ENCODE assay signal across 23 cellular contexts in genomic region chr11:68545347-68545746, GRCh38.
DNase-seq lines count a peak whose midpoint lies in the region; ATAC-seq and TF ChIP-seq lines count a peak whose summit lies in the region.
"Had no signal": no experiment of that assay in that cellular context is flagged by ENCODE, and none has a peak within 500 bp of the region (broad histone marks: within the 10 kb centered on the region; RNA-seq: fewer than 3 reads in every experiment).

No MANE protein-coding gene starts in this region.

- H3K9me3 Mint-ChIP-seq in activated naive CD8-positive, alpha-beta T cell (ENCODE audit: low read depth), result no peaks in the 10 kb centered on the region
- no peaks in the 10 kb centered on the region for H3K9me3 Mint-ChIP-seq in activated naive CD8-positive, alpha-beta T cell treated with anti-CD3 and anti-CD28 coated beads, Interleukin-2, amount 50 U/mL, for 24 hours
- no peaks in the 10 kb centered on the region for H3K9me3 Mint-ChIP-seq in Calu3 (ENCODE audit: low read depth, unreplicated experiment)
- no peaks in the 10 kb centered on the region for H3K9me3 Mint-ChIP-seq in stimulated activated effector memory CD8-positive, alpha-beta T cell treated with anti-CD3 and anti-CD28 coated beads, Interleukin-12 subunit alpha, Interleukin-12 subunit beta, amount 100 ng/mL, for 72 hours
- peaks cover 11% of the 10 kb centered on the region for H3K9me3 Mint-ChIP-seq in endodermal cell
- peaks cover 0 to 4% of the 10 kb centered on the region in 2 experiments; a peak in 2 of 5 replicates for H3K9me3 Mint-ChIP-seq in H9

- no peak overlapping the region for H3K14ac ChIP-seq in H9 (ENCODE audit: insufficient read depth, low read length)

- no peak overlapping the region for H2BK12ac ChIP-seq in H9 (ENCODE audit: insufficient read length, low read depth, low read length)

- no peak overlapping the region for H2AK5ac ChIP-seq in H9 (ENCODE audit: insufficient read length, low read length)

- CTCF ChIA-PET in Calu3 (lab: Charles Lee), result interaction anchor here (0.6 to 1.0 kb wide), 3 partner anchors 11 to 358 kb away, joined by 3 to 5 read pairs (median 3); no protein-coding TSS in a partner anchor

- H3K4me3 ChIP-seq in esophagus (ENCODE audit: low read depth in 1 of 2, low read length in 2 of 2) (no peak overlapping the region), endodermal cell (ENCODE audit: low read length) (no peak overlapping the region)
- H3K4me3 ChIP-seq: ascending aorta, gastroesophageal sphincter, tibial nerve had no signal

- intact Hi-C loops in Calu3 (cut with micrococcal nuclease; ENCODE audit: unreplicated experiment), result no loop called here

- peaks cover 15% of the 10 kb centered on the region for H3K79me1 ChIP-seq in H9 (ENCODE audit: insufficient read depth, low read depth, low read length, poor library complexity, severe bottlenecking)

- no peak overlapping the region for H2BK120ac ChIP-seq in H9 (ENCODE audit: low read depth, low read length, poor library complexity, severe bottlenecking)

- H2AFZ ChIP-seq in H9 (ENCODE audit: low read length), result no peak overlapping the region

- H3K36me3 Mint-ChIP-seq in activated naive CD8-positive, alpha-beta T cell, result peaks cover 10% of the 10 kb centered on the region
- peaks cover 66% of the 10 kb centered on the region for H3K36me3 Mint-ChIP-seq in activated naive CD8-positive, alpha-beta T cell treated with anti-CD3 and anti-CD28 coated beads, Interleukin-2, amount 50 U/mL, for 24 hours (ENCODE audit: low read depth)
- H3K36me3 Mint-ChIP-seq in Calu3 (ENCODE audit: insufficient read depth, unreplicated experiment) (peaks cover 45% of the 10 kb centered on the region), endodermal cell (ENCODE audit: low read depth) (peaks cover 82% of the 10 kb centered on the region), H9 (ENCODE audit: insufficient read depth in 1 of 3, low read depth in 3 of 3) (peaks cover 29 to 82% (median 74%) of the 10 kb centered on the region in 3 experiments)
- H3K36me3 Mint-ChIP-seq in stimulated activated effector memory CD8-positive, alpha-beta T cell treated with anti-CD3 and anti-CD28 coated beads, Interleukin-12 subunit alpha, Interleukin-12 subunit beta, amount 100 ng/mL, for 72 hours, result peaks cover 94% of the 10 kb centered on the region

- TF ChIP-seq CTCF in Calu3 (IDR thresholded peaks at IDR 0.05; ENCODE audit: unreplicated experiment) (no peak), endodermal cell (conservative IDR thresholded peaks at IDR 0.05) (no peak), H9 (conservative IDR thresholded peaks at IDR 0.05) (no peak)

- no peak overlapping the region for H3K18ac ChIP-seq in H9 (ENCODE audit: insufficient read length, low read depth, low read length)

- H3K4me1 Mint-ChIP-seq in activated naive CD8-positive, alpha-beta T cell (ENCODE audit: low read depth), result peaks cover 86% of the 10 kb centered on the region
- peaks cover 71% of the 10 kb centered on the region for H3K4me1 Mint-ChIP-seq in activated naive CD8-positive, alpha-beta T cell treated with anti-CD3 and anti-CD28 coated beads, Interleukin-2, amount 50 U/mL, for 24 hours
- H3K4me1 Mint-ChIP-seq in Calu3 (ENCODE audit: low read depth, unreplicated experiment) (peaks cover 48% of the 10 kb centered on the region), endodermal cell (peaks cover 20% of the 10 kb centered on the region), H9 (peaks cover 37 to 53% of the 10 kb centered on the region in 2 experiments)
- peaks cover 69% of the 10 kb centered on the region for H3K4me1 Mint-ChIP-seq in stimulated activated effector memory CD8-positive, alpha-beta T cell treated with anti-CD3 and anti-CD28 coated beads, Interleukin-12 subunit alpha, Interleukin-12 subunit beta, amount 100 ng/mL, for 72 hours

- no peak overlapping the region for H3K4ac ChIP-seq in H9 (ENCODE audit: low read depth, low read length)

- peak overlapping the region; percentile 66 for H3K27ac Mint-ChIP-seq in activated naive CD8-positive, alpha-beta T cell
- H3K27ac Mint-ChIP-seq in activated naive CD8-positive, alpha-beta T cell treated with anti-CD3 and anti-CD28 coated beads, Interleukin-2, amount 50 U/mL, for 24 hours, result no peak overlapping the region
- H3K27ac Mint-ChIP-seq in Calu3 (ENCODE audit: unreplicated experiment) (no peak overlapping the region), endodermal cell (no peak overlapping the region), H9 (no peak overlapping the region)
- H3K27ac Mint-ChIP-seq in stimulated activated effector memory CD8-positive, alpha-beta T cell treated with anti-CD3 and anti-CD28 coated beads, Interleukin-12 subunit alpha, Interleukin-12 subunit beta, amount 100 ng/mL, for 72 hours, result peak overlapping the region; percentile 85

- H3K27ac ChIP-seq in esophagus (ENCODE audit: low read depth in 2 of 2, low read length in 1 of 2) (peak overlapping the region; percentile 21 to 24), endodermal cell (ENCODE audit: low read depth, low read length) (no peak overlapping the region), H9 (ENCODE audit: insufficient read length, low read depth, low read length) (no peak overlapping the region)
- H3K27ac ChIP-seq: ascending aorta, gastroesophageal sphincter, tibial nerve had no signal

- no peak overlapping the region for H3K23ac ChIP-seq in H9 (ENCODE audit: insufficient read length, low read depth, low read length)

- no peak overlapping the region for H3K4me3 Mint-ChIP-seq in activated naive CD8-positive, alpha-beta T cell
- no peak overlapping the region for H3K4me3 Mint-ChIP-seq in activated naive CD8-positive, alpha-beta T cell treated with anti-CD3 and anti-CD28 coated beads, Interleukin-2, amount 50 U/mL, for 24 hours
- H3K4me3 Mint-ChIP-seq in Calu3 (ENCODE audit: low read depth, unreplicated experiment), result no peak overlapping the region
- no peak overlapping the region for H3K4me3 Mint-ChIP-seq in stimulated activated effector memory CD8-positive, alpha-beta T cell treated with anti-CD3 and anti-CD28 coated beads, Interleukin-12 subunit alpha, Interleukin-12 subunit beta, amount 100 ng/mL, for 72 hours
- no peak overlapping the region for H3K4me3 Mint-ChIP-seq in endodermal cell
- H3K4me3 Mint-ChIP-seq in H9, result no peak overlapping the region

- peaks cover 8% of the 10 kb centered on the region; the same call in 1 of the 2 replicates for H3K79me2 ChIP-seq in H9 (ENCODE audit: insufficient read depth, low read length)

- H3K56ac ChIP-seq in H9 (ENCODE audit: insufficient read length, low read depth, low read length), result no peak overlapping the region

- H3K9me3 ChIP-seq in esophagus (ENCODE audit: control insufficient read depth in 2 of 2, insufficient read depth in 1 of 2, low read depth in 1 of 2, low read length in 1 of 2) (no peaks in the 10 kb centered on the region), endodermal cell (ENCODE audit: control insufficient read depth, low read length) (no peaks in the 10 kb centered on the region), H9 (ENCODE audit: control insufficient read depth, low read depth, low read length) (no peaks in the 10 kb centered on the region)
- H3K9me3 ChIP-seq: ascending aorta, gastroesophageal sphincter, tibial nerve had no signal

- H2BK5ac ChIP-seq in H9 (ENCODE audit: insufficient read length, low read length), result no peak overlapping the region

- H3K9ac ChIP-seq in endodermal cell (ENCODE audit: extremely low read depth, low read length, poor library complexity, severe bottlenecking), result no peak overlapping the region
- no peak overlapping the region for H3K9ac ChIP-seq in H9 (ENCODE audit: extremely low read depth, insufficient read length, low read length)

- BruUV-seq in Calu3 (replicated peaks; lab: Mats Ljungman, UMichigan), result TSS peak; percentile 13

- no peak overlapping the region for H3K4me2 ChIP-seq in H9 (ENCODE audit: insufficient read depth, insufficient read length, low read length)

- H4K5ac ChIP-seq in H9 (ENCODE audit: insufficient read length, low read depth, low read length), result no peak overlapping the region

- no peak for DNase-seq in activated naive CD8-positive, alpha-beta T cell treated with anti-CD3 and anti-CD28 coated beads, Interleukin-2, amount 50 U/mL, for 24 hours
- DNase-seq in Calu3 (no peak), endodermal cell (no peak), H9 (no peak)
- no peak for DNase-seq in stimulated activated effector memory CD8-positive, alpha-beta T cell treated with anti-CD3 and anti-CD28 coated beads, Interleukin-12 subunit alpha, Interleukin-12 subunit beta, amount 100 ng/mL, for 72 hours (ENCODE audit: low spot score in 2 of 2)
- DNase-seq: activated CD8-positive, alpha-beta memory T cell treated with anti-CD3 and anti-CD28 coated beads for 24 hours; activated naive CD4-positive, alpha-beta T cell treated with Interleukin-2 at 50 U/mL for 16 hours; caudate nucleus; dermis blood vessel endothelial cell; hypothalamus; NCI-H1436 treated with DMSO at 0.1 percent for 48 hours; NCI-H2107; NCI-H774; retina; RPMI8226; stimulated activated CD4-positive, alpha-beta T cell treated with anti-CD3 and anti-CD28 coated beads, Interleukin-2, amount 100 ng/mL, for 24 hours had no signal

- no peak overlapping the region for H4K8ac ChIP-seq in H9 (replicated peaks; ENCODE audit: insufficient read length, low read depth, low read length)

- peaks cover 12 to 17% of the 10 kb centered on the region in 2 donors for H3K36me3 ChIP-seq in esophagus (ENCODE audit: control insufficient read depth in 2 of 2, insufficient read depth in 2 of 2, low read length in 1 of 2)
- H3K36me3 ChIP-seq in endodermal cell (ENCODE audit: control insufficient read depth, insufficient read depth, low read length), result peaks cover 84% of the 10 kb centered on the region

- H3K27me3 ChIP-seq in esophagus (ENCODE audit: control insufficient read depth in 1 of 2, insufficient read depth in 2 of 2, low read length in 2 of 2) (no peaks in the 10 kb centered on the region), endodermal cell (ENCODE audit: control insufficient read depth, insufficient read depth, low read length, poor library complexity, severe bottlenecking) (no peaks in the 10 kb centered on the region), H9 (ENCODE audit: insufficient read depth, low read length) (no peaks in the 10 kb centered on the region)
- H3K27me3 ChIP-seq: ascending aorta, gastroesophageal sphincter, tibial nerve had no signal

- no peaks in the 10 kb centered on the region for H3K27me3 Mint-ChIP-seq in activated naive CD8-positive, alpha-beta T cell
- H3K27me3 Mint-ChIP-seq in activated naive CD8-positive, alpha-beta T cell treated with anti-CD3 and anti-CD28 coated beads, Interleukin-2, amount 50 U/mL, for 24 hours, result no peaks in the 10 kb centered on the region
- H3K27me3 Mint-ChIP-seq in Calu3 (ENCODE audit: unreplicated experiment) (no peaks in the 10 kb centered on the region), endodermal cell (ENCODE audit: insufficient read depth) (no peaks in the 10 kb centered on the region), H9 (ENCODE audit: low read depth) (no peaks in the 10 kb centered on the region)

- H4K91ac ChIP-seq in H9 (ENCODE audit: insufficient read length, low read depth, low read length), result no peak overlapping the region

- no peak overlapping the region for H2BK15ac ChIP-seq in H9 (ENCODE audit: low read depth, low read length)

- H4K20me1 ChIP-seq in H9 (ENCODE audit: control insufficient read depth, insufficient read depth, insufficient read length), result peaks cover 2% of the 10 kb centered on the region

- ATAC-seq in activated naive CD8-positive, alpha-beta T cell treated with anti-CD3 and anti-CD28 coated beads, Interleukin-2, amount 50 U/mL, for 24 hours, result no peak
- no peak for ATAC-seq in stimulated activated effector memory CD8-positive, alpha-beta T cell treated with anti-CD3 and anti-CD28 coated beads, Interleukin-12 subunit alpha, Interleukin-12 subunit beta, amount 100 ng/mL, for 72 hours
- ATAC-seq: activated CD4-positive, CD25-positive, alpha-beta regulatory T cell treated with anti-CD3 and anti-CD28 coated beads, Interleukin-2, amount 50 U/mL, for 24 hours; gastroesophageal sphincter; left lobe of liver had no signal

- no peak overlapping the region for H2BK20ac ChIP-seq in H9 (ENCODE audit: low read depth, low read length, poor library complexity, severe bottlenecking)

- H3T11ph ChIP-seq in H9 (ENCODE audit: low read length), result no peak overlapping the region

- H3K4me1 ChIP-seq in esophagus (ENCODE audit: control insufficient read depth in 2 of 2, insufficient read depth in 2 of 2, low read length in 1 of 2), result peaks cover 0 to 8% of the 10 kb centered on the region in 2 donors
- H3K4me1 ChIP-seq in endodermal cell (ENCODE audit: control insufficient read depth, insufficient read depth, low read length), result no peaks in the 10 kb centered on the region
- H3K4me1 ChIP-seq in H9 (ENCODE audit: insufficient read depth, low read length), result peaks cover 9% of the 10 kb centered on the region; the same call in 1 of the 2 replicates

- no peaks in the 10 kb centered on the region for H3K23me2 ChIP-seq in H9 (ENCODE audit: insufficient read length, low read depth, low read length, poor library complexity, severe bottlenecking)

Comparison
In these comparisons a context has a peak if more than half of its experiments do, and no peak if none do; other contexts are left out.
1. H3K27ac Mint-ChIP-seq: peak in activated naive CD8-positive, alpha-beta T cell (single experiment) and stimulated activated effector memory CD8-positive, alpha-beta T cell treated with anti-CD3 and anti-CD28 coated beads, Interleukin-12 subunit alpha, Interleukin-12 subunit beta, amount 100 ng/mL, for 72 hours (single experiment); none in activated naive CD8-positive, alpha-beta T cell treated with anti-CD3 and anti-CD28 coated beads, Interleukin-2, amount 50 U/mL, for 24 hours (single experiment), Calu3 (single experiment), endodermal cell (single experiment) and H9 (0 of 3).
2. H3K27ac ChIP-seq: peak in esophagus (2 of 2); none in endodermal cell (single experiment) and H9 (single experiment).